1 cellular context compared by ENCODE assay signal in the genomic region with DNA sequence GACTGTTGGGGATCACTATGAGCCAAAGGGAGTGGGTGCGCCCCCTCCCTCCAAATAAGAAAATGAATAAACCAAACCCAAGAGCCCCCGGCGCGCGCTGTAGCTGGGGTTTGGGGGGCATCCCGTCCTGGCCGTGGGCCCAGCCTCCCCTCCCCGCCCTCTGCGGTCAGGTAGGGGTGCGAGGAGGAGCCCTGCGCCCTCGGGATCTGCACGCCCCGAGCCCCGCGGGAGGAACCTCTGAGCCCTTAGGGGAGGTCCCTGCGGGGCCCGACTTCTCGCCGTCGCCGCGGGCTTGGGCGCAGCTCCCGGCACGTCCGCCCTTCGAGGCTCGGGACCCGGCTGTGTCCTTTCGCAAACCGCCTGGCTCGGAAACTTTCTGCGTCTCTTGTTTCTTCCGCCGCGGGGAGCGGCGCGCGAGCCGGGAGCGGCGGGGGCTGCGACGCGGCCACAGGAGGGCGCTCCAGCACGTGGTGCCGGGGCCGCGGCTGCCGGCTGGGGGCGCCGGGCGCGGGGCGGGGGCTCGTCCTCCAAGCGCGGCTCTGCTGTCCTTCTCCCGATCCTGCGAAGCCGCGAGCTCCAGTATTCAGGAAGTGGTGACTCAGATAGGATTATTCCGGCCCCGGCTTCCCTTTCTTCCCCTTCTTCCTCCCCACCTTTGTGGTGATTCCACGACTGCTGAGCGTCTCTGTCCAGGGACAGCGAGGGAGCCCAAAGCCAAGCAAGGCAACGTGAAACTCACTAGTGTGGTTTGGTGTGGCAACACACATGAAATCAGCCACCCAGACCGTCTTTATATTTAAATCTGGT.
TF ChIP-seq lines count a peak whose summit lies in the region.

No MANE protein-coding gene starts in this region.

TF ChIP-seq in GM12878, 131 proteins besides CTCF, POLR2A, EP300 and RAD21 (continued from another document):
- TF ChIP-seq, protein P1, sequence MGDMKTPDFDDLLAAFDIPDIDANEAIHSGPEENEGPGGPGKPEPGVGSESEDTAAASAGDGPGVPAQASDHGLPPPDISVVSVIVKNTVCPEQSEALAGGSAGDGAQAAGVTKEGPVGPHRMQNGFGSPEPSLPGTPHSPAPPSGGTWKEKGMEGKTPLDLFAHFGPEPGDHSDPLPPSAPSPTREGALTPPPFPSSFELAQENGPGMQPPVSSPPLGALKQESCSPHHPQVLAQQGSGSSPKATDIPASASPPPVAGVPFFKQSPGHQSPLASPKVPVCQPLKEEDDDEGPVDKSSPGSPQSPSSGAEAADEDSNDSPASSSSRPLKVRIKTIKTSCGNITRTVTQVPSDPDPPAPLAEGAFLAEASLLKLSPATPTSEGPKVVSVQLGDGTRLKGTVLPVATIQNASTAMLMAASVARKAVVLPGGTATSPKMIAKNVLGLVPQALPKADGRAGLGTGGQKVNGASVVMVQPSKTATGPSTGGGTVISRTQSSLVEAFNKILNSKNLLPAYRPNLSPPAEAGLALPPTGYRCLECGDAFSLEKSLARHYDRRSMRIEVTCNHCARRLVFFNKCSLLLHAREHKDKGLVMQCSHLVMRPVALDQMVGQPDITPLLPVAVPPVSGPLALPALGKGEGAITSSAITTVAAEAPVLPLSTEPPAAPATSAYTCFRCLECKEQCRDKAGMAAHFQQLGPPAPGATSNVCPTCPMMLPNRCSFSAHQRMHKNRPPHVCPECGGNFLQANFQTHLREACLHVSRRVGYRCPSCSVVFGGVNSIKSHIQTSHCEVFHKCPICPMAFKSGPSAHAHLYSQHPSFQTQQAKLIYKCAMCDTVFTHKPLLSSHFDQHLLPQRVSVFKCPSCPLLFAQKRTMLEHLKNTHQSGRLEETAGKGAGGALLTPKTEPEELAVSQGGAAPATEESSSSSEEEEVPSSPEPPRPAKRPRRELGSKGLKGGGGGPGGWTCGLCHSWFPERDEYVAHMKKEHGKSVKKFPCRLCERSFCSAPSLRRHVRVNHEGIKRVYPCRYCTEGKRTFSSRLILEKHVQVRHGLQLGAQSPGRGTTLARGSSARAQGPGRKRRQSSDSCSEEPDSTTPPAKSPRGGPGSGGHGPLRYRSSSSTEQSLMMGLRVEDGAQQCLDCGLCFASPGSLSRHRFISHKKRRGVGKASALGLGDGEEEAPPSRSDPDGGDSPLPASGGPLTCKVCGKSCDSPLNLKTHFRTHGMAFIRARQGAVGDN (IDR thresholded peaks at IDR 0.05) = peak; percentile 46
TF ChIP-seq in GM12878: peak in this region for 29.
